Comparison of ENCODE assay signal across 8 cellular contexts in genomic region chr3:150925751-150926201, GRCh38. TPM values are rescaled to one million over a fixed set of nuclear protein-coding genes. Genes with fewer than 3 reads are reported as not detected.
A peak's percentile ranks its signal among the peaks of the same experiment; 100 is the strongest.
DNase-seq lines count a peak whose midpoint lies in the region; ATAC-seq lines count a peak whose summit lies in the region.

No MANE protein-coding gene starts in this region.

- ATAC-seq in HG02642 (IDR thresholded peaks at IDR 0.05; ENCODE audit: poor library complexity, unreplicated experiment): peak; percentile 93

- DNase-seq in NCI-H2171 (lab: John Stamatoyannopoulos, UW) (peak; percentile 62), NCI-H2171 treated with DMSO at 0.1 percent for 48 hours (lab: John Stamatoyannopoulos, UW) (no peak), NCI-H1436 (lab: John Stamatoyannopoulos, UW) (peak; percentile 74), dermis blood vessel endothelial cell (peak; percentile 62), mucosa of gallbladder (ENCODE audit: low spot score) (peak; percentile 24)
- peak; percentile 4 for DNase-seq in activated CD4-positive, CD25-positive, alpha-beta regulatory T cell treated with anti-CD3 and anti-CD28 coated beads, Interleukin-2, amount 50 U/mL, for 16 hours (ENCODE audit: low read depth, low spot score)
- peak; percentile 17 for DNase-seq in stimulated activated naive CD4-positive, alpha-beta T cell treated with Interleukin-2 at 50 U/mL for 16 hours (lab: John Stamatoyannopoulos, UW)

RNA-seq across cellular contexts. Expression of gene MINDY4B, which starts 20.5 kb away (rescaled TPM):
- total RNA-seq in dermis blood vessel endothelial cell (not detected in 2 replicates), mucosa of gallbladder (not detected)

RNA-seq across cellular contexts. Expression of gene CLRN1, which starts 46.8 kb away (rescaled TPM):
- total RNA-seq in dermis blood vessel endothelial cell (not detected in 2 replicates), mucosa of gallbladder (not detected)
